8 cellular contexts compared by ENCODE assay signal in the genomic region with DNA sequence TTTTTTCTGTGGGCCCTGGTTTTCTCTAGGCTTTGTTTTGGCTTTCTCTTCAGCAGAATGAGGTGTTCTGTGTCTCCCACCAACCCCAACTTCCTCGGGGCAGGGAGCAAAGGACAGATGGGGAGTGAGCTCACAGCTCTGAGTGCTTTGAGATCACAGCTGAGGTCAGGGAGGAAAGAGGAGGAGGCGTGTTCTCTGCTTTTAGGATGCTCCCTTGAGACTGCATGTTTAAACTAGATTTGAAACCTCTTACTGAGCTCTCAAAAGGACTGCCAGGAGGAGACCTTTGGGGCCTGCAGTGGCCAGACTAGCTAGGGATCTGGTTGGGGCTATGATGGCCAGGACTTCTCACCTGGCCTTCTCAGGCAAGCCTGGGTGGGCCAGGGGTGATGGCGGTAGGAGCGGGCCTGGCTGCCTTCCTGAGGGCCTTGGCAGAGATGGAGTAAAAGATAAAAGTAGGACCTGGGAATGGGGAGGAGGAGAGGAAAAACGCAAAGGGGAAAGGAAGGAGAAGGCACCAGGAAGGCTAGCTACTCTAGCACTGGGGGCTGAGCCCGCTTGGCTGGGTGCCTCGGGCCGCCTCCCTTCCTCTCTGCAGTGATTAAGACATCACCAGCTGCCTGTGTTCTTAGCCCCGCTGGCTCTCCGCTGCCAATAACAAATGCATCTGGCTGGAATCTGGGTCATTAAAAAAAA.
DNase-seq lines count a peak whose midpoint lies in the region; ATAC-seq, FAIRE-seq and TF ChIP-seq lines count a peak whose summit lies in the region.

No MANE protein-coding gene starts in this region.

- H4K20me1 ChIP-seq in HepG2 (ENCODE audit: insufficient read depth, low read length) = peaks cover 3% of the 10 kb centered on the region; the same call in 1 of the 2 replicates

- intact Hi-C loops in right lobe of liver (cut with DNase I) (no loop called here), HepG2 (cut with micrococcal nuclease; ENCODE audit: unreplicated experiment) (no loop called here), left lung (cut with DNase I) (no loop called here)

- H3K36me3 ChIP-seq in right lobe of liver = peaks cover 0 to 12% (median 2%) of the 10 kb centered on the region in 4 donors
- H3K36me3 ChIP-seq in HepG2 (replicated peaks in 1 of 2; ENCODE audit: control insufficient read depth in 1 of 2, insufficient read depth in 2 of 2, low read length in 2 of 2) = peaks cover 3 to 10% of the 10 kb centered on the region in 2 experiments; a peak in 4 of 5 replicates
- no peaks in the 10 kb centered on the region for H3K36me3 ChIP-seq in left lung

- ATAC-seq in right lobe of liver (peak; percentile 55 to 70 (median 69)), HepG2 (no peak), left lung (peak; percentile 66), GM18520 (IDR thresholded peaks at IDR 0.05; ENCODE audit: unreplicated experiment) (no peak)

- CTCF ChIA-PET in HepG2 (lab: Yijun Ruan, JAX; ENCODE audit: low intra/inter-chr PET ratio, low total read pairs) = no interaction called here

- 51% methylated on average over 6 of the region's 10 CpGs for WGBS in right lobe of liver (ENCODE audit: insufficient coverage, low coverage, low lambda C conversion rate, missing lambda C conversion rate)
- 90% methylated on average over 10 of the region's 10 CpGs for WGBS in HepG2 (ENCODE audit: low lambda C conversion rate)

- TF ChIP-seq POLR2A in right lobe of liver (IDR thresholded peaks at IDR 0.05) (no peak), HepG2 (IDR thresholded peaks at IDR 0.05; ENCODE audit: insufficient read depth in 1 of 2, low read depth in 2 of 2, low read length in 2 of 2) (no peak)

- in situ Hi-C loops in HepG2 (cut with HindIII; ENCODE audit: extremely low pct_ligation_motif_present, low pct_unique_long_range_greater_than_20kb) = no loop called here

- H3K9ac ChIP-seq in HepG2 (ENCODE audit: insufficient read depth, low read depth, low read length) = no peak overlapping the region

- POLR2A ChIA-PET in HepG2 (lab: Yijun Ruan, JAX) = no interaction called here

- no peak overlapping the region for H3K4me3 ChIP-seq in right lobe of liver
- no peak overlapping the region for H3K4me3 ChIP-seq in HepG2 (replicated peaks in 1 of 3; ENCODE audit: insufficient read depth in 1 of 3, low read depth in 2 of 3, low read length in 3 of 3)
- H3K4me3 ChIP-seq in left lung = no peak overlapping the region

- H3K27me3 ChIP-seq in right lobe of liver (no peaks in the 10 kb centered on the region), HepG2 (ENCODE audit: control insufficient read depth in 1 of 2, insufficient read depth in 2 of 2, low read length in 2 of 2) (no peaks in the 10 kb centered on the region), left lung (no peaks in the 10 kb centered on the region)

- DNase-seq in right lobe of liver (peak in 2 of 3 donors; percentile 59 to 69), HepG2 (ENCODE audit: low spot score) (no peak), astrocyte of the hippocampus (ENCODE audit: low read depth, low spot score) (peak; percentile 87), left lung (peak; percentile 54 to 82), SW 1271 (lab: John Stamatoyannopoulos, UW) (no peak), GM19240 (ENCODE audit: insufficient read length, low spot score) (no peak), inferior parietal cortex (ENCODE audit: extremely low spot score) (no peak)

- H3K4me1 ChIP-seq in right lobe of liver (peaks cover 0 to 11% (median 0%) of the 10 kb centered on the region in 4 donors), HepG2 (ENCODE audit: insufficient read depth, low read length) (no peaks in the 10 kb centered on the region), left lung (peaks cover 6 to 22% of the 10 kb centered on the region in 2 donors)

- no peak for TF ChIP-seq RAD21 in HepG2 (CRISPR knock-in tag; IDR thresholded peaks at IDR 0.05)

- H2AFZ ChIP-seq in HepG2 (ENCODE audit: low read length) = no peak overlapping the region

- H3K27ac ChIP-seq in right lobe of liver = no peak overlapping the region
- no peak overlapping the region for H3K27ac ChIP-seq in HepG2 (ENCODE audit: extremely low read length, insufficient read depth, low read length)
- peak overlapping the region; percentile 21 to 60 for H3K27ac ChIP-seq in left lung

- no peaks in the 10 kb centered on the region for H3K9me3 ChIP-seq in right lobe of liver
- H3K9me3 ChIP-seq in HepG2 (ENCODE audit: low read length) = no peaks in the 10 kb centered on the region
- no peaks in the 10 kb centered on the region for H3K9me3 ChIP-seq in left lung

- TF ChIP-seq CTCF in right lobe of liver (IDR thresholded peaks at IDR 0.05) = no peak
- TF ChIP-seq CTCF in HepG2 (CRISPR knock-in tag; IDR thresholded peaks at IDR 0.05) = no peak
- no peak for TF ChIP-seq CTCF in left lung (IDR thresholded peaks at IDR 0.05)

- no peaks in the 10 kb centered on the region for H3K79me2 ChIP-seq in HepG2 (ENCODE audit: insufficient read depth, low read length)

- BruUV-seq in HepG2 (replicated peaks; lab: Mats Ljungman, UMichigan) = no TSS peak

- H3K4me2 ChIP-seq in HepG2 (ENCODE audit: low read depth, low read length) = no peak overlapping the region

- TF ChIP-seq EP300 in HepG2 (IDR thresholded peaks at IDR 0.05; ENCODE audit: low read depth in 2 of 2, low read length in 2 of 2) (no peak), HepG2 (CRISPR knock-in tag; IDR thresholded peaks at IDR 0.05; ENCODE audit: borderline replicate concordance) (no peak)

- FAIRE-seq in HepG2 (lab: Jason Lieb, UNC) = no peak

TF ChIP-seq in HepG2, 621 proteins besides CTCF, POLR2A, EP300 and RAD21:
- TF ChIP-seq ZSCAN12 (CRISPR knock-in tag; IDR thresholded peaks at IDR 0.05) (no peak), MEIS1 (CRISPR knock-in tag; IDR thresholded peaks at IDR 0.05; ENCODE audit: borderline replicate concordance) (no peak), HDAC2 (CRISPR knock-in tag; IDR thresholded peaks at IDR 0.05) (no peak), SIX4 (CRISPR knock-in tag; IDR thresholded peaks at IDR 0.05) (no peak), RNF2 (conservative IDR thresholded peaks at IDR 0.05; ENCODE audit: low read depth) (no peak), BRD4 (CRISPR knock-in tag; IDR thresholded peaks at IDR 0.05) (no peak), ZNF772 (CRISPR knock-in tag; IDR thresholded peaks at IDR 0.05) (no peak), CHD2 (IDR thresholded peaks at IDR 0.05; ENCODE audit: low read depth, low read length) (no peak), ZFY (CRISPR knock-in tag; IDR thresholded peaks at IDR 0.05) (no peak), ZNF331 (CRISPR knock-in tag; IDR thresholded peaks at IDR 0.05) (no peak), KLF12 (CRISPR knock-in tag; IDR thresholded peaks at IDR 0.05; ENCODE audit: borderline replicate concordance) (no peak), WIZ (CRISPR knock-in tag; IDR thresholded peaks at IDR 0.05) (no peak), CBX2 (IDR thresholded peaks at IDR 0.05; ENCODE audit: low read depth, low read length) (no peak), CBX2 (CRISPR knock-in tag; IDR thresholded peaks at IDR 0.05; ENCODE audit: low read depth) (no peak)
- TF ChIP-seq, protein P1, sequence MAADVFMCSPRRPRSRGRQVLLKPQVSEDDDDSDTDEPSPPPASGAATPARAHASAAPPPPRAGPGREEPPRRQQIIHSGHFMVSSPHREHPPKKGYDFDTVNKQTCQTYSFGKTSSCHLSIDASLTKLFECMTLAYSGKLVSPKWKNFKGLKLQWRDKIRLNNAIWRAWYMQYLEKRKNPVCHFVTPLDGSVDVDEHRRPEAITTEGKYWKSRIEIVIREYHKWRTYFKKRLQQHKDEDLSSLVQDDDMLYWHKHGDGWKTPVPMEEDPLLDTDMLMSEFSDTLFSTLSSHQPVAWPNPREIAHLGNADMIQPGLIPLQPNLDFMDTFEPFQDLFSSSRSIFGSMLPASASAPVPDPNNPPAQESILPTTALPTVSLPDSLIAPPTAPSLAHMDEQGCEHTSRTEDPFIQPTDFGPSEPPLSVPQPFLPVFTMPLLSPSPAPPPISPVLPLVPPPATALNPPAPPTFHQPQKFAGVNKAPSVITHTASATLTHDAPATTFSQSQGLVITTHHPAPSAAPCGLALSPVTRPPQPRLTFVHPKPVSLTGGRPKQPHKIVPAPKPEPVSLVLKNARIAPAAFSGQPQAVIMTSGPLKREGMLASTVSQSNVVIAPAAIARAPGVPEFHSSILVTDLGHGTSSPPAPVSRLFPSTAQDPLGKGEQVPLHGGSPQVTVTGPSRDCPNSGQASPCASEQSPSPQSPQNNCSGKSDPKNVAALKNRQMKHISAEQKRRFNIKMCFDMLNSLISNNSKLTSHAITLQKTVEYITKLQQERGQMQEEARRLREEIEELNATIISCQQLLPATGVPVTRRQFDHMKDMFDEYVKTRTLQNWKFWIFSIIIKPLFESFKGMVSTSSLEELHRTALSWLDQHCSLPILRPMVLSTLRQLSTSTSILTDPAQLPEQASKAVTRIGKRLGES (CRISPR knock-in tag; IDR thresholded peaks at IDR 0.05; ENCODE audit: borderline replicate concordance) = no peak
- TF ChIP-seq, protein P2, sequence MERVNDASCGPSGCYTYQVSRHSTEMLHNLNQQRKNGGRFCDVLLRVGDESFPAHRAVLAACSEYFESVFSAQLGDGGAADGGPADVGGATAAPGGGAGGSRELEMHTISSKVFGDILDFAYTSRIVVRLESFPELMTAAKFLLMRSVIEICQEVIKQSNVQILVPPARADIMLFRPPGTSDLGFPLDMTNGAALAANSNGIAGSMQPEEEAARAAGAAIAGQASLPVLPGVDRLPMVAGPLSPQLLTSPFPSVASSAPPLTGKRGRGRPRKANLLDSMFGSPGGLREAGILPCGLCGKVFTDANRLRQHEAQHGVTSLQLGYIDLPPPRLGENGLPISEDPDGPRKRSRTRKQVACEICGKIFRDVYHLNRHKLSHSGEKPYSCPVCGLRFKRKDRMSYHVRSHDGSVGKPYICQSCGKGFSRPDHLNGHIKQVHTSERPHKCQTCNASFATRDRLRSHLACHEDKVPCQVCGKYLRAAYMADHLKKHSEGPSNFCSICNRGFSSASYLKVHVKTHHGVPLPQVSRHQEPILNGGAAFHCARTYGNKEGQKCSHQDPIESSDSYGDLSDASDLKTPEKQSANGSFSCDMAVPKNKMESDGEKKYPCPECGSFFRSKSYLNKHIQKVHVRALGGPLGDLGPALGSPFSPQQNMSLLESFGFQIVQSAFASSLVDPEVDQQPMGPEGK (CRISPR knock-in tag; IDR thresholded peaks at IDR 0.05) = no peak

Comparison
In these comparisons a context has a peak if more than half of its experiments do, and no peak if none do; other contexts are left out.
1. ATAC-seq: peak in right lobe of liver (4 of 4) and left lung (single experiment); none in HepG2 (single experiment) and GM18520 (single experiment).
2. DNase-seq: peak in right lobe of liver (2 of 3), astrocyte of the hippocampus (single experiment) and left lung (2 of 2); none in HepG2 (single experiment), SW 1271 (0 of 2), GM19240 (single experiment) and inferior parietal cortex (single experiment).
3. H3K27ac ChIP-seq: peak in left lung (2 of 2); none in right lobe of liver (0 of 3) and HepG2 (single experiment).